33 cellular contexts compared by ENCODE assay signal in genomic region chr9:114050226-114050568, GRCh38. TPM values are rescaled to one million over a fixed set of nuclear protein-coding genes. Genes with fewer than 3 reads are reported as not detected.
"Had no signal": no experiment of that assay in that cellular context is flagged by ENCODE, and none has a peak within 500 bp of the region (broad histone marks: within the 10 kb centered on the region; RNA-seq: fewer than 3 reads in every experiment).

No MANE protein-coding gene starts in this region.

- H3K4me1 Mint-ChIP-seq: activated CD4-positive, alpha-beta T cell treated with anti-CD3 and anti-CD28 coated beads for 36 hours; activated naive CD8-positive, alpha-beta T cell treated with anti-CD3 and anti-CD28 coated beads for 36 hours; activated T-helper 17 cell treated with anti-CD3 and anti-CD28 coated beads, Interleukin-2, amount 50 U/mL, for 72 hours; central memory CD8-positive, alpha-beta T cell had no signal

- H3K36me3 Mint-ChIP-seq: activated CD4-positive, alpha-beta memory T cell treated with anti-CD3 and anti-CD28 coated beads for 36 hours; activated naive CD8-positive, alpha-beta T cell treated with anti-CD3 and anti-CD28 coated beads for 36 hours had no signal

- H3K27ac Mint-ChIP-seq: activated CD4-positive, alpha-beta memory T cell treated with anti-CD3 and anti-CD28 coated beads for 36 hours; activated CD4-positive, alpha-beta T cell treated with anti-CD3 and anti-CD28 coated beads for 36 hours; activated naive CD8-positive, alpha-beta T cell treated with anti-CD3 and anti-CD28 coated beads for 36 hours; activated T-cell treated with anti-CD3 and anti-CD28 coated beads, Interleukin-2, amount 50 U/mL, for 72 hours; activated T-helper 17 cell treated with anti-CD3 and anti-CD28 coated beads, Interleukin-2, amount 50 U/mL, for 72 hours; WTC11 had no signal

- H3K27me3 ChIP-seq: brain microvascular endothelial cell, SJCRH30 had no signal

- H3K4me3 ChIP-seq: SJCRH30, SK-N-MC had no signal

- H3K27me3 Mint-ChIP-seq: activated CD4-positive, alpha-beta T cell treated with anti-CD3 and anti-CD28 coated beads for 36 hours; activated naive CD8-positive, alpha-beta T cell treated with anti-CD3 and anti-CD28 coated beads for 36 hours had no signal

- ATAC-seq: activated CD4-positive, alpha-beta T cell treated with anti-CD3 and anti-CD28 coated beads for 36 hours; activated CD4-positive, CD25-positive, alpha-beta regulatory T cell treated with anti-CD3 and anti-CD28 coated beads, Interleukin-2, amount 50 U/mL, for 24 hours; activated T-cell treated with anti-CD3 and anti-CD28 coated beads, Interleukin-2, amount 50 U/mL, for 72 hours; activated T-helper 17 cell treated with anti-CD3 and anti-CD28 coated beads, Interleukin-2, amount 50 U/mL, for 72 hours; Panc1; WTC11 had no signal

- DNase-seq: activated CD4-positive, alpha-beta memory T cell treated with anti-CD3 and anti-CD28 coated beads for 36 hours; activated CD4-positive, alpha-beta T cell treated with anti-CD3 and anti-CD28 coated beads for 36 hours; activated CD4-positive, alpha-beta T cell treated with anti-CD3 and anti-CD28 coated beads, Interleukin-2, amount 50 U/mL, for 1 hour; activated naive CD4-positive, alpha-beta T cell; activated naive CD4-positive, alpha-beta T cell treated with anti-CD3 and anti-CD28 coated beads, Interleukin-2, amount 50 U/mL, for 16 hours; activated naive CD8-positive, alpha-beta T cell treated with anti-CD3 and anti-CD28 coated beads for 36 hours; activated T-cell treated with anti-CD3 and anti-CD28 coated beads, Interleukin-2, amount 50 U/mL, for 1 hour; activated T-cell treated with anti-CD3 and anti-CD28 coated beads, Interleukin-2, amount 50 U/mL, for 72 hours; amniotic stem cell; aorta; brain microvascular endothelial cell; NCI-H1092 treated with DMSO at 0.1 percent for 48 hours; NCI-H1417; NCI-H146; NCI-H1930; NCI-H2081 treated with DMSO at 0.1 percent for 48 hours; NCI-H226; NCI-H446 treated with DMSO at 0.1 percent for 48 hours; NCI-H524; NCI-H69; NCI-H82; SHP77; SJCRH30; T1000 had no signal

- H3K9me3 ChIP-seq: SJCRH30 had no signal

- H3K4me1 ChIP-seq: SJCRH30 had no signal

- H3K9me3 Mint-ChIP-seq: activated CD4-positive, alpha-beta memory T cell treated with anti-CD3 and anti-CD28 coated beads for 36 hours; activated naive CD8-positive, alpha-beta T cell treated with anti-CD3 and anti-CD28 coated beads for 36 hours; activated T-cell treated with anti-CD3 and anti-CD28 coated beads, Interleukin-2, amount 50 U/mL, for 72 hours; activated T-helper 17 cell treated with anti-CD3 and anti-CD28 coated beads, Interleukin-2, amount 50 U/mL, for 72 hours; central memory CD8-positive, alpha-beta T cell; WTC11 had no signal

- H3K4me3 Mint-ChIP-seq: activated CD4-positive, alpha-beta memory T cell treated with anti-CD3 and anti-CD28 coated beads for 36 hours; activated CD4-positive, alpha-beta T cell treated with anti-CD3 and anti-CD28 coated beads for 36 hours; activated naive CD8-positive, alpha-beta T cell treated with anti-CD3 and anti-CD28 coated beads for 36 hours; activated T-cell treated with anti-CD3 and anti-CD28 coated beads, Interleukin-2, amount 50 U/mL, for 72 hours; activated T-helper 17 cell treated with anti-CD3 and anti-CD28 coated beads, Interleukin-2, amount 50 U/mL, for 72 hours; central memory CD8-positive, alpha-beta T cell; WTC11 had no signal

RNA-seq across cellular contexts. Expression of gene AMBP, which starts 27.9 kb away (rescaled TPM):
- total RNA-seq: activated CD4-positive, alpha-beta memory T cell treated with anti-CD3 and anti-CD28 coated beads for 36 hours; activated CD4-positive, alpha-beta T cell treated with anti-CD3 and anti-CD28 coated beads for 36 hours; activated naive CD8-positive, alpha-beta T cell treated with anti-CD3 and anti-CD28 coated beads for 36 hours; activated T-cell treated with anti-CD3 and anti-CD28 coated beads, Interleukin-2, amount 50 U/mL, for 72 hours; activated T-helper 17 cell treated with anti-CD3 and anti-CD28 coated beads, Interleukin-2, amount 50 U/mL, for 72 hours; aorta; chondrocyte; T-helper 1 cell treated with Interleukin-12 subunit alpha and Interleukin-12 subunit beta and Interleukin-4 antibody, amounts not matched to agents 30 ng/mL and 1 ng/mL, for 36 hours; T-helper 2 cell treated with Interferon-gamma antibody and Interleukin-4, amounts not matched to agents 100 ng/mL and 5 ng/mL, for 36 hours had no signal

RNA-seq across cellular contexts. Expression of gene KIF12, which starts 48.9 kb away (rescaled TPM):
- total RNA-seq: activated CD4-positive, alpha-beta memory T cell treated with anti-CD3 and anti-CD28 coated beads for 36 hours; activated CD4-positive, alpha-beta T cell treated with anti-CD3 and anti-CD28 coated beads for 36 hours; activated naive CD8-positive, alpha-beta T cell treated with anti-CD3 and anti-CD28 coated beads for 36 hours; activated T-cell treated with anti-CD3 and anti-CD28 coated beads, Interleukin-2, amount 50 U/mL, for 72 hours; activated T-helper 17 cell treated with anti-CD3 and anti-CD28 coated beads, Interleukin-2, amount 50 U/mL, for 72 hours; aorta; SJCRH30; T-helper 1 cell treated with Interleukin-12 subunit alpha and Interleukin-12 subunit beta and Interleukin-4 antibody, amounts not matched to agents 30 ng/mL and 1 ng/mL, for 36 hours; T-helper 2 cell treated with Interferon-gamma antibody and Interleukin-4, amounts not matched to agents 100 ng/mL and 5 ng/mL, for 36 hours had no signal
